9 cellular contexts compared by ENCODE assay signal in genomic region chrX:41759817-41760216, GRCh38. TPM values are rescaled to one million over a fixed set of nuclear protein-coding genes. Genes with fewer than 3 reads are reported as not detected.
A peak's percentile ranks its signal among the peaks of the same experiment; 100 is the strongest.
DNase-seq lines count a peak whose midpoint lies in the region; ATAC-seq and TF ChIP-seq lines count a peak whose summit lies in the region.
"Had no signal": no experiment of that assay in that cellular context is flagged by ENCODE, and none has a peak within 500 bp of the region (broad histone marks: within the 10 kb centered on the region; RNA-seq: fewer than 3 reads in every experiment).

No MANE protein-coding gene starts in this region.

- no peak overlapping the region for H3K23ac ChIP-seq in mesenchymal stem cell (ENCODE audit: low read length in 2 of 2)

- H3K27me3 ChIP-seq in KMS-11 (ENCODE audit: insufficient read depth, low read depth) (no peaks in the 10 kb centered on the region), brain microvascular endothelial cell (replicated peaks) (no peaks in the 10 kb centered on the region), mesenchymal stem cell (ENCODE audit: control insufficient read depth in 1 of 2, insufficient read depth in 1 of 2, low read length in 2 of 2) (peaks cover 0 to 18% of the 10 kb centered on the region in 2 experiments), aorta (ENCODE audit: control insufficient read depth in 1 of 2, insufficient read depth in 2 of 2, low read length in 1 of 2) (no peaks in the 10 kb centered on the region)

- ATAC-seq in aorta (ENCODE audit: low FRiP score) (no peak), GM21825 (IDR thresholded peaks at IDR 0.05; ENCODE audit: unreplicated experiment) (no peak)

- no peak overlapping the region for H3K4ac ChIP-seq in mesenchymal stem cell (ENCODE audit: low read depth in 1 of 2, low read length in 2 of 2)

- peak; percentile 29 for DNase-seq in EH (ENCODE audit: low read depth)
- peak; percentile 6 for DNase-seq in brain microvascular endothelial cell
- DNase-seq in mesenchymal stem cell = peak; percentile 36
- no peak for DNase-seq in aorta
- no peak for DNase-seq in ecto neural progenitor cell (ENCODE audit: low spot score)
- no peak for DNase-seq in KG1 (lab: John Stamatoyannopoulos, UW)
- DNase-seq: effector memory CD4-positive, alpha-beta T cell had no signal

- in situ Hi-C loops in brain microvascular endothelial cell (cut with HindIII; ENCODE audit: low pct_ligation_motif_present, low sequenced_read_pairs) = no loop called here

- H4K91ac ChIP-seq in mesenchymal stem cell (ENCODE audit: low read length) = no peak overlapping the region

- H3K4me3 ChIP-seq in KMS-11 (IDR thresholded peaks at IDR 0.05; ENCODE audit: insufficient read depth, low read depth, low read length) (no peak overlapping the region), brain microvascular endothelial cell (ENCODE audit: low read depth, low read length) (no peak overlapping the region), mesenchymal stem cell (ENCODE audit: insufficient read depth in 1 of 2, low read depth in 1 of 2, low read length in 2 of 2) (no peak overlapping the region), aorta (ENCODE audit: low read length in 2 of 2) (no peak overlapping the region)

- H3K4me2 ChIP-seq in KMS-11 = no peak overlapping the region
- no peak overlapping the region for H3K4me2 ChIP-seq in mesenchymal stem cell (ENCODE audit: low read length, poor library complexity, severe bottlenecking)

- TF ChIP-seq CTCF in KMS-11 (conservative IDR thresholded peaks at IDR 0.05; ENCODE audit: low read depth, low read length) (peak; percentile 55), brain microvascular endothelial cell (IDR thresholded peaks at IDR 0.05; ENCODE audit: low read depth, low read length, missing control alignments) (peak; percentile 45)

- H3K4me1 ChIP-seq in KMS-11 (ENCODE audit: low read depth, poor library complexity, severe bottlenecking) = no peaks in the 10 kb centered on the region
- peaks cover 2% of the 10 kb centered on the region for H3K4me1 ChIP-seq in mesenchymal stem cell (ENCODE audit: control insufficient read depth, insufficient read depth, low read depth, low read length)
- no peaks in the 10 kb centered on the region for H3K4me1 ChIP-seq in aorta (ENCODE audit: control insufficient read depth in 1 of 2, insufficient read depth in 2 of 2, low read length in 2 of 2)

- H3K36me3 ChIP-seq in KMS-11 (ENCODE audit: insufficient read depth) (no peaks in the 10 kb centered on the region), brain microvascular endothelial cell (replicated peaks) (no peaks in the 10 kb centered on the region), mesenchymal stem cell (ENCODE audit: control insufficient read depth in 1 of 2, insufficient read depth in 2 of 2, low read depth in 1 of 2, low read length in 2 of 2) (no peaks in the 10 kb centered on the region), aorta (ENCODE audit: control insufficient read depth in 1 of 2, insufficient read depth in 2 of 2, low read length in 1 of 2) (no peaks in the 10 kb centered on the region)

- no peaks in the 10 kb centered on the region for H3K9me3 ChIP-seq in mesenchymal stem cell (ENCODE audit: control insufficient read depth, low read length)
- no peaks in the 10 kb centered on the region for H3K9me3 ChIP-seq in aorta (ENCODE audit: control insufficient read depth, low read length)

- no peak overlapping the region for H2BK5ac ChIP-seq in mesenchymal stem cell (ENCODE audit: low read depth, low read length, poor library complexity, severe bottlenecking)

- H3K27ac ChIP-seq in KMS-11 (no peak overlapping the region), brain microvascular endothelial cell (no peak overlapping the region), mesenchymal stem cell (ENCODE audit: low read length, poor library complexity, severe bottlenecking) (no peak overlapping the region), aorta (ENCODE audit: low read depth in 1 of 2, low read length in 2 of 2) (no peak overlapping the region)

- no peaks in the 10 kb centered on the region for H4K20me1 ChIP-seq in KMS-11 (ENCODE audit: insufficient read depth)

- whole genome bisulfite sequencing in mesenchymal stem cell = 92% methylated on average over 2 of the region's 3 CpGs
- 37 to 49% methylated on average over 3 of the region's 3 CpGs for WGBS in aorta, 2 donors

- H2AK5ac ChIP-seq in mesenchymal stem cell (ENCODE audit: low read length, severe bottlenecking) = no peak overlapping the region

- no peak overlapping the region for H2BK12ac ChIP-seq in mesenchymal stem cell (ENCODE audit: low read length in 2 of 2)

- H3K18ac ChIP-seq in mesenchymal stem cell (ENCODE audit: low read depth in 1 of 2, low read length in 2 of 2) = no peak overlapping the region

- H2BK120ac ChIP-seq in mesenchymal stem cell (ENCODE audit: low read depth, low read length) = no peak overlapping the region

- no peak overlapping the region for H2BK15ac ChIP-seq in mesenchymal stem cell (ENCODE audit: low read depth, poor library complexity, severe bottlenecking)

- no peak overlapping the region for H3K9ac ChIP-seq in KMS-11
- no peak overlapping the region for H3K9ac ChIP-seq in mesenchymal stem cell (ENCODE audit: low read length)

- no peak overlapping the region for H4K8ac ChIP-seq in mesenchymal stem cell (ENCODE audit: low read length)

- H2AFZ ChIP-seq in KMS-11 (ENCODE audit: low read depth) (no peak overlapping the region), mesenchymal stem cell (ENCODE audit: low read depth, low read length) (no peak overlapping the region)

- H3K79me2 ChIP-seq in KMS-11 (ENCODE audit: insufficient read depth, low read depth) = no peaks in the 10 kb centered on the region

- intact Hi-C loops in aorta (cut with DNase I) = loop anchor here in 1 of 2 donors (5.0 kb wide), 1 partner anchor 203 kb away; no protein-coding TSS in a partner anchor

- H3K79me1 ChIP-seq in mesenchymal stem cell (replicated peaks; ENCODE audit: low read length, poor library complexity, severe bottlenecking) = peaks cover 2% of the 10 kb centered on the region

- no peak overlapping the region for H3K14ac ChIP-seq in mesenchymal stem cell (ENCODE audit: low read length in 2 of 2)

RNA-seq across cellular contexts. Expression of gene GPR82, which starts 35.8 kb away (rescaled TPM):
- not detected for polyA plus RNA-seq in mesenchymal stem cell (2013, experiment 1 of 2)
- not detected for polyA plus RNA-seq in mesenchymal stem cell (2013, experiment 2 of 2)
- under 1 TPM; 0.29 to 0.45 TPM for total RNA-seq in aorta
- polyA plus RNA-seq in aorta = under 1 TPM; 0.20 to 0.88 TPM

Comparison
In these comparisons a context has a peak if more than half of its experiments do, and no peak if none do; other contexts are left out.
1. DNase-seq: peak in EH (single experiment), brain microvascular endothelial cell (single experiment) and mesenchymal stem cell (single experiment); none in aorta (0 of 2), ecto neural progenitor cell (single experiment) and KG1 (single experiment).